Comparison of ENCODE assay signal across 22 cellular contexts in genomic region chr3:53763353-53763752, GRCh38.
"Had no signal": no experiment of that assay in that cellular context is flagged by ENCODE, and none has a peak within 500 bp of the region (broad histone marks: within the 10 kb centered on the region; RNA-seq: fewer than 3 reads in every experiment).

No MANE protein-coding gene starts in this region.

- H3K27ac ChIP-seq: coronary artery, epithelial cell of prostate, gastrocnemius medialis, lower lobe of right lung, parathyroid adenoma, suprapubic skin had no signal

- H3K4me1 ChIP-seq: gastrocnemius medialis, lower lobe of right lung, parathyroid adenoma, suprapubic skin had no signal

- H3K4me2 ChIP-seq: smooth muscle cell had no signal

- H3K27me3 ChIP-seq: gastrocnemius medialis, suprapubic skin had no signal

- H3K79me2 ChIP-seq: parathyroid adenoma had no signal

- H3K9me3 ChIP-seq: gastrocnemius medialis, lower lobe of right lung, suprapubic skin had no signal

- ATAC-seq: esophagus mucosa; gastrocnemius medialis; left ventricle myocardium superior; naive thymus-derived CD8-positive, alpha-beta T cell; sciatic nerve; stimulated activated naive CD8-positive, alpha-beta T cell treated with anti-CD3 and anti-CD28 coated beads, Interleukin-15, amount 100 ng/mL, for 72 hours had no signal

- DNase-seq: effector CD4-positive, alpha-beta T cell; foreskin fibroblast; gastrocnemius medialis; head of caudate nucleus; left ventricle myocardium superior; lower lobe of right lung; naive thymus-derived CD8-positive, alpha-beta T cell; stimulated activated CD4-positive, alpha-beta T cell treated with anti-CD3 and anti-CD28 coated beads, Interleukin-12 subunit alpha, Interleukin-12 subunit beta, amount 100 ng/mL, for 4 hours; stimulated activated CD4-positive, alpha-beta T cell treated with anti-CD3 and anti-CD28 coated beads, Interleukin-1b, Interleukin-23, amount 100 ng/mL, for 48 hours; stimulated activated CD4-positive, alpha-beta T cell treated with anti-CD3 and anti-CD28 coated beads, Interleukin-4, amount 100 ng/mL, for 1 hour; stimulated activated CD8-positive, alpha-beta memory T cell treated with anti-CD3 and anti-CD28 coated beads, Interleukin-4, amount 100 ng/mL, for 48 hours; stimulated activated naive CD4-positive, alpha-beta T cell; stimulated activated naive CD8-positive, alpha-beta T cell treated with anti-CD3 and anti-CD28 coated beads, Interleukin-15, amount 100 ng/mL, for 72 hours; trophoblast cell had no signal

- H3K36me3 ChIP-seq: gastrocnemius medialis, lower lobe of right lung, suprapubic skin had no signal

- FAIRE-seq: keratinocyte had no signal

- H2AFZ ChIP-seq: parathyroid adenoma had no signal

- H3K9ac ChIP-seq: parathyroid adenoma had no signal

- H3K4me3 ChIP-seq: coronary artery, gastrocnemius medialis, lower lobe of right lung, smooth muscle cell, suprapubic skin had no signal
